In the genomic region with DNA sequence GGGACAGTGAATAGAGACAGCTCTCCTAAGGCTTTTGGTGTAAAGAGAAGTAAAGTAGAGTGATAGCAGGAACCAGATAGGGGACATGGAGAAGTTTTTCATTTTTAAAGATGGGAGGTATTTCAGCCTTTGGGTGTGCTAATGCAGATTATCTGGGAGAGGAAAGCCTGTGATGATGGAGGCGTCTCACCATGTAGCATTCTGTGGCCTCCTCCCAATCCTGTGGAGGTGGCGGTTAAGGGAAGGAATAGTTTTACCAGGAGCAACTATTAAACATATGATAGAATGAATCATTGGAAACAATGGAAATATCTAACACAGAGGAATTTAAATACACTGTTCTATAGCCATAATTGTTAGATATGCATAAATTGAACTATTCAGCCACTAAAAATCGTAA, we compare ENCODE assay signal across 1 cellular context.
TF ChIP-seq lines count a peak whose summit lies in the region.

No MANE protein-coding gene starts in this region.

TF ChIP-seq in IMR-90, 13 proteins besides CTCF, POLR2A, EP300 and RAD21 (continued from another document):
- TF ChIP-seq MAZ (IDR thresholded peaks at IDR 0.05; ENCODE audit: borderline replicate concordance, low read depth, low read length) (no peak), RCOR1 (IDR thresholded peaks at IDR 0.05; ENCODE audit: insufficient replicate concordance, low read length) (no peak), NFE2L2 (IDR thresholded peaks at IDR 0.05; ENCODE audit: low read depth, low read length) (no peak)
